In genomic region chr6:111203539-111203938, GRCh38 we compare ENCODE assay signal across 1 cellular context.
TF ChIP-seq lines count a peak whose summit lies in the region.

No MANE protein-coding gene starts in this region.

TF ChIP-seq in HEK293, 187 proteins besides CTCF, POLR2A, EP300 and RAD21 (continued from another document):
- TF ChIP-seq ZBTB11 (tag by site-specific recombination; conservative IDR thresholded peaks at IDR 0.05; ENCODE audit: low read depth) (peak; percentile 66), ZNF510 (tag by site-specific recombination; IDR thresholded peaks at IDR 0.05; ENCODE audit: insufficient replicate concordance) (peak; percentile 87), ZNF426 (tag by site-specific recombination; IDR thresholded peaks at IDR 0.05) (peak; percentile 79), ZNF404 (tag by site-specific recombination; IDR thresholded peaks at IDR 0.05) (peak; percentile 32; the same call in 1 of the 2 replicates), ZNF558 (tag by site-specific recombination; IDR thresholded peaks at IDR 0.05) (0 out of 2 replicates have a peak, but pooled peaks have one; percentile 17), ZXDB (tag by site-specific recombination; IDR thresholded peaks at IDR 0.05) (peak; percentile 51), ZNF354C (tag by site-specific recombination; IDR thresholded peaks at IDR 0.05; ENCODE audit: borderline replicate concordance, low read depth) (0 out of 2 replicates have a peak, but pooled peaks have one; percentile 77), ZNF623 (tag by site-specific recombination; IDR thresholded peaks at IDR 0.05) (peak; percentile 73), ZNF664 (tag by site-specific recombination; IDR thresholded peaks at IDR 0.05) (peak; percentile 66), ZNF394 (tag by site-specific recombination; IDR thresholded peaks at IDR 0.05; ENCODE audit: borderline replicate concordance) (peak; percentile 94), ZNF433 (tag by site-specific recombination; IDR thresholded peaks at IDR 0.05; ENCODE audit: low read depth) (peak; percentile 78), ZNF518A (tag by site-specific recombination; conservative IDR thresholded peaks at IDR 0.05; ENCODE audit: low read depth) (peak; percentile 86), ZNF555 (tag by site-specific recombination; conservative IDR thresholded peaks at IDR 0.05) (peak; percentile 73), ZNF501 (tag by site-specific recombination; IDR thresholded peaks at IDR 0.05) (0 out of 2 replicates have a peak, but pooled peaks have one; percentile 25)
